Comparison of ENCODE assay signal across 16 cellular contexts in the genomic region with DNA sequence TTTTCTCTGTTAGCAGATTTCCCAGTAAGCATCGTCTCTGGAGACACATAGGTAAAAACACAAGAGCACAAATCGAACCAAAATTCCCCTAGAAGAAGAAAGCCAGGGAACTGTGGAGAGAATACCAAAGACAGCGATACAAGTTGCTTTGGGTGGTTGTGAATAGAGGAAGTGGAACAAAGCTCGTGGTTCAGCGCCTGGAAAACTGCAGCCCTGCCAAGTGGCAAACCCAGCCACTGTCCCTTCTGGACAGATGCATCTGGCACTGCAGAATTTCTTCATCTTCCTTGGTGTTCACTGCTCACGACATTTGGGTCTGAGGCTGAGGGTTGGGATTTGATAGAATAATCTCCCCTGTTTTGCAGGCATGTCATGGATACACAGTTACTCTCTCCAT.
"Had no signal": no experiment of that assay in that cellular context is flagged by ENCODE, and none has a peak within 500 bp of the region (broad histone marks: within the 10 kb centered on the region; RNA-seq: fewer than 3 reads in every experiment).

No MANE protein-coding gene starts in this region.

- H3K27me3 ChIP-seq: cardiac muscle cell, sigmoid colon, spleen, suprapubic skin had no signal

- H3K27me3 Mint-ChIP-seq: stimulated activated naive CD8-positive, alpha-beta T cell treated with anti-CD3 and anti-CD28 coated beads, Interleukin-15, Interleukin-2, amounts not matched to agents 100 ng/mL and 50 ng/mL, for 24 hours; T-cell had no signal

- H3K4me3 ChIP-seq: cardiac muscle cell, prostate gland, sigmoid colon, spleen, suprapubic skin had no signal

- H3K27ac ChIP-seq: cardiac muscle cell, prostate gland, suprapubic skin had no signal

- H3K36me3 Mint-ChIP-seq: T-cell had no signal

- H3K4me1 ChIP-seq: prostate gland, sigmoid colon had no signal

- H3K4me1 Mint-ChIP-seq: activated T-helper 17 cell treated with anti-CD3 and anti-CD28 coated beads, Interleukin-2, amount 50 U/mL, for 72 hours; T-cell had no signal

- ATAC-seq: activated CD4-positive, CD25-positive, alpha-beta regulatory T cell treated with anti-CD3 and anti-CD28 coated beads, Interleukin-2, amount 50 U/mL, for 24 hours; activated T-helper 17 cell treated with anti-CD3 and anti-CD28 coated beads, Interleukin-2, amount 50 U/mL, for 72 hours; T-cell had no signal

- H3K4me3 Mint-ChIP-seq: activated T-helper 17 cell treated with anti-CD3 and anti-CD28 coated beads, Interleukin-2, amount 50 U/mL, for 72 hours; nephron progenitor cell; stimulated activated naive CD8-positive, alpha-beta T cell treated with anti-CD3 and anti-CD28 coated beads, Interleukin-15, Interleukin-2, amounts not matched to agents 100 ng/mL and 50 ng/mL, for 24 hours; T-cell; type B pancreatic cell had no signal

- H3K27ac Mint-ChIP-seq: activated T-helper 17 cell treated with anti-CD3 and anti-CD28 coated beads, Interleukin-2, amount 50 U/mL, for 72 hours; nephron progenitor cell; stimulated activated naive CD8-positive, alpha-beta T cell treated with anti-CD3 and anti-CD28 coated beads, Interleukin-15, Interleukin-2, amounts not matched to agents 100 ng/mL and 50 ng/mL, for 24 hours; T-cell; type B pancreatic cell had no signal

- DNase-seq: activated naive CD4-positive, alpha-beta T cell treated with Interleukin-2 at 50 U/mL for 16 hours; kidney; nephron progenitor cell; spleen; T-cell; T-helper 9 cell had no signal

- H3K36me3 ChIP-seq: cardiac muscle cell, prostate gland, sigmoid colon, spleen, suprapubic skin had no signal

- H3K9me3 ChIP-seq: prostate gland had no signal

- FAIRE-seq: astrocyte, colon, kidney had no signal
